8 cellular contexts compared by ENCODE assay signal in the genomic region with DNA sequence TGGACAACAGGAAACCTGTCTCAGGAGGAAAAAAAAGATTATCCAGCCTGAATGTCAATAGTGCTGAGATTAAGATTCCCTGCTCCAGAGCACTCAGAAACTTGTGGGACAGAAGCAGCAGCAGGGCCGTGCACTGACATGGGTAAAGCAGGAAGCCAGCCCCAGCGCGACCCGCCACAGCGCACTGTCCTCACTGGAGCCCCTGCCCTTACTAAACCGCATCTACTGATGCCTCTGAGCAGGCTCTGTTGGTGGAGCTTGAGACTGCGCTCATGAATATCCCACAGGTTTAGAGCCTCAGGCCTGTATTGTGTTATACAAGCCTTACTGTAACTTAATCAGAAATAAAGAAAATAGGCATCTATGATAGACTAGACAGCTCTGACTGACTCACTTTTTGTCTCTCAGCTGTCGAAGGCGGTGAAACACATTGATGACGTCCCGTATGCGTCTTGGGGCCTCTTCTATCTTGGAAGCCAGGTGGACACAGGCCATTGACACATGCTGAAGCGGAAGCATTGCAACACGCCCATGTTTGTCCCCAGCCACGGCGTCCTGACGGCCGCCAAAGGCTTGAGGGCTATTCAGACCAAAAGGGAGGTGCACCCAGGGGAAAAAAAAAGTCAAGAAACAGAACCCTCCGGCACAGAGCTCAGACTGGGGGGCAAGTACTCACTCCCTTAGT. TPM values are rescaled to one million over a fixed set of nuclear protein-coding genes. Genes with fewer than 3 reads are reported as not detected.
A peak's percentile ranks its signal among the peaks of the same experiment; 100 is the strongest.
DNase-seq lines count a peak whose midpoint lies in the region; ATAC-seq and TF ChIP-seq lines count a peak whose summit lies in the region.

No MANE protein-coding gene starts in this region.

- TF ChIP-seq CTCF in GM12875 (IDR thresholded peaks at IDR 0.05; ENCODE audit: borderline replicate concordance, insufficient read depth, low read depth, low read length) (no peak), RWPE1 (conservative IDR thresholded peaks at IDR 0.05; ENCODE audit: low read depth) (no peak)

- peaks cover 12% of the 10 kb centered on the region for H3K79me1 ChIP-seq in trophoblast cell (ENCODE audit: low read length)

- H3K27ac ChIP-seq in RWPE1: peak overlapping the region; percentile 82
- H3K27ac ChIP-seq in esophagus (ENCODE audit: low read depth in 2 of 2, low read length in 1 of 2): peak overlapping the region in 1 of 2 donors; percentile 92
- H3K27ac ChIP-seq in trophoblast cell (ENCODE audit: low read depth, low read length): no peak overlapping the region

- H3K27me3 ChIP-seq in esophagus (ENCODE audit: control insufficient read depth in 1 of 2, insufficient read depth in 2 of 2, low read length in 2 of 2) (no peaks in the 10 kb centered on the region), trophoblast cell (ENCODE audit: insufficient read depth, low read length) (no peaks in the 10 kb centered on the region)

- peak overlapping the region; percentile 77 for H4K8ac ChIP-seq in trophoblast cell (ENCODE audit: low read depth, low read length)

- 44 to 47% methylated on average over 19 of the region's 19 CpGs for WGBS in esophagus, 2 donors
- no CpG with 5 or more reads among the region's 19 CpGs for WGBS in trophoblast cell (ENCODE audit: extremely low coverage, insufficient coverage, insufficient read length)

- peak overlapping the region; percentile 84 for H4K12ac ChIP-seq in trophoblast cell (ENCODE audit: low read depth, low read length)

- no peak overlapping the region for H2BK5ac ChIP-seq in trophoblast cell (ENCODE audit: low read depth, low read length, poor library complexity)

- peak overlapping the region; percentile 100 for H3K9ac ChIP-seq in trophoblast cell (ENCODE audit: low read length)

- H2AK5ac ChIP-seq in trophoblast cell (ENCODE audit: low read length): peak overlapping the region; percentile 97

- no peak overlapping the region for H2BK120ac ChIP-seq in trophoblast cell (ENCODE audit: insufficient read depth, low read length, poor library complexity)

- peaks cover 20% of the 10 kb centered on the region for H3K79me2 ChIP-seq in trophoblast cell (ENCODE audit: control insufficient read depth, insufficient read depth, low read length, poor library complexity)

- CTCF ChIA-PET in RWPE1 (lab: Yijun Ruan, JAX): interaction anchor here (1.1 kb wide), 1 partner anchor 107 kb away, joined by 5 read pairs; no protein-coding TSS in a partner anchor

- H3K36me3 ChIP-seq in esophagus (ENCODE audit: control insufficient read depth in 2 of 2, insufficient read depth in 2 of 2, low read length in 1 of 2) (peaks cover 17 to 41% of the 10 kb centered on the region in 2 donors), trophoblast cell (ENCODE audit: control insufficient read depth in 1 of 2, insufficient read depth in 2 of 2, low read length in 2 of 2) (peaks cover 66% of the 10 kb centered on the region in 2 experiments)

- H4K91ac ChIP-seq in trophoblast cell (ENCODE audit: low read depth, low read length): no peak overlapping the region

- peak overlapping the region; percentile 100 for H3K4ac ChIP-seq in trophoblast cell (ENCODE audit: low read depth, low read length)

- H3K4me2 ChIP-seq in trophoblast cell (ENCODE audit: low read length): peak overlapping the region; percentile 96

- no peak for TF ChIP-seq POLR2A in GM18505 (IDR thresholded peaks at IDR 0.05; ENCODE audit: borderline replicate concordance, extremely low read depth, insufficient read depth, insufficient read length)

- POLR2A ChIA-PET in RWPE1 (lab: Yijun Ruan, JAX; ENCODE audit: low non-redundant PET): no interaction called here

- no peak overlapping the region for H3K18ac ChIP-seq in trophoblast cell (ENCODE audit: low read length)

- no peak for ATAC-seq in GM18505 (IDR thresholded peaks at IDR 0.05; ENCODE audit: unreplicated experiment)
- ATAC-seq in HG03520 (IDR thresholded peaks at IDR 0.05; ENCODE audit: unreplicated experiment): no peak

- no peak overlapping the region for H2AFZ ChIP-seq in trophoblast cell (ENCODE audit: insufficient read depth, low read length, poor library complexity)

- peak overlapping the region; percentile 16 for H2BK12ac ChIP-seq in trophoblast cell (ENCODE audit: low read length)

- no peaks in the 10 kb centered on the region for H3K9me3 ChIP-seq in esophagus (ENCODE audit: control insufficient read depth in 2 of 2, insufficient read depth in 1 of 2, low read depth in 1 of 2, low read length in 1 of 2)
- no peaks in the 10 kb centered on the region for H3K9me3 ChIP-seq in trophoblast cell (ENCODE audit: insufficient read depth, low read depth, low read length)

- peaks cover 0 to 21% of the 10 kb centered on the region in 2 donors for H3K4me1 ChIP-seq in esophagus (ENCODE audit: control insufficient read depth in 2 of 2, insufficient read depth in 2 of 2, low read length in 1 of 2)
- peaks cover 17 to 18% of the 10 kb centered on the region in 2 experiments for H3K4me1 ChIP-seq in trophoblast cell (ENCODE audit: control insufficient read depth in 1 of 2, insufficient read depth in 2 of 2, low read length in 2 of 2)

- H3K14ac ChIP-seq in trophoblast cell (ENCODE audit: low read length): peak overlapping the region; percentile 82

- no peak for DNase-seq in RWPE1 (ENCODE audit: low spot score)
- DNase-seq in trophoblast cell: peak; percentile 62
- no peak for DNase-seq in mucosa of gallbladder (ENCODE audit: low spot score)
- DNase-seq in NCI-H345 (lab: John Stamatoyannopoulos, UW): no peak

- H3K23ac ChIP-seq in trophoblast cell (ENCODE audit: low read length): no peak overlapping the region

- H3K4me3 ChIP-seq in GM12875 (ENCODE audit: low read depth, low read length) (peak overlapping the region; percentile 99), esophagus (ENCODE audit: low read depth in 1 of 2, low read length in 2 of 2) (peak overlapping the region; percentile 97 to 99), trophoblast cell (ENCODE audit: low read depth, low read length) (peak overlapping the region; percentile 99)

RNA-seq across cellular contexts. Expression of gene CCNL2, which starts 1.2 kb away (rescaled TPM):
- polyA plus RNA-seq in esophagus: 100 to 1,000 TPM in 1 of 2 donors, 10 to 100 TPM in 1; 97.9 to 210 TPM
- polyA plus RNA-seq in trophoblast cell (2013): 113 and 119 TPM in 2 replicates
- 194 TPM for total RNA-seq in mucosa of gallbladder

RNA-seq across cellular contexts. Expression of gene MRPL20, which starts 9.1 kb away (rescaled TPM):
- 100 to 1,000 TPM in 1 of 2 donors, 10 to 100 TPM in 1; 59.1 to 148 TPM for polyA plus RNA-seq in esophagus
- 147 and 153 TPM in 2 replicates for polyA plus RNA-seq in trophoblast cell (2013)
- 99.2 TPM for total RNA-seq in mucosa of gallbladder

RNA-seq across cellular contexts. Expression of gene AURKAIP1, which starts 23.0 kb away (rescaled TPM):
- polyA plus RNA-seq in esophagus: 100 to 1,000 TPM; 155 to 158 TPM
- 113 and 117 TPM in 2 replicates for polyA plus RNA-seq in trophoblast cell (2013)
- total RNA-seq in mucosa of gallbladder: 135 TPM

RNA-seq across cellular contexts. Expression of gene ANKRD65, which starts 23.1 kb away (rescaled TPM):
- 10 to 100 TPM; 10.6 to 12.4 TPM for polyA plus RNA-seq in esophagus
- polyA plus RNA-seq in trophoblast cell (2013): 3.1 and 3.5 TPM in 2 replicates
- total RNA-seq in mucosa of gallbladder: 10.1 TPM

RNA-seq across cellular contexts. Expression of gene VWA1, which starts 37.5 kb away (rescaled TPM):
- polyA plus RNA-seq in esophagus: 10 to 100 TPM; 21.0 to 21.4 TPM
- 66.1 and 71.8 TPM in 2 replicates for polyA plus RNA-seq in trophoblast cell (2013)
- total RNA-seq in mucosa of gallbladder: 122 TPM

Comparison
In these comparisons a context has a peak if more than half of its experiments do, and no peak if none do; other contexts are left out.
1. DNase-seq: peak in trophoblast cell (2 of 2); none in RWPE1 (single experiment), mucosa of gallbladder (single experiment) and NCI-H345 (single experiment).
2. Peak in every context shown above with its lines, with median percentiles within 50 percentile points of each other: H3K4me3 ChIP-seq.